19 cellular contexts compared by ENCODE assay signal in the genomic region with DNA sequence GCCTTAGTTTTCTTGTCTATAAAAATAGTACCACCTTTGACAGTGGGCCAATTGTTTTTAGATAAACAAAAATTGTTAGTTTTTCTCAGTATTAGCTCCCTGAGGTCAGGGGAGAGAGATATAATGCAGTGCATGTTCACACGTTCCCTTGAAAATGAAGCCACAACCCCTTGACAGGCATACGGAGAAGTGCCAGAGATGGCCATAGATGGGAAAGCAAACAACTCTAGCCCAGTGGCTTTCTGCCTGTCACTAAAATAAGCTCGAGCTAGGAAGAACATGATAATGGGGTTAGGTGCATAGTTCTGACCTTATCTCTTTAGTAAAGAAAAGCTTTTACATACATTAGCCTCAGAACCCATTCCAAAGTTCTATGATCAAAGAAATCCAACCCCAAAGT.
"Had no signal": no experiment of that assay in that cellular context is flagged by ENCODE, and none has a peak within 500 bp of the region (broad histone marks: within the 10 kb centered on the region; RNA-seq: fewer than 3 reads in every experiment).

No MANE protein-coding gene starts in this region.

- H3K27me3 Mint-ChIP-seq: type B pancreatic cell had no signal

- H3K36me3 Mint-ChIP-seq: natural killer cell; stimulated activated effector memory CD8-positive, alpha-beta T cell treated with anti-CD3 and anti-CD28 coated beads, Interleukin-12 subunit alpha, Interleukin-12 subunit beta, amount 100 ng/mL, for 72 hours; type B pancreatic cell had no signal

- ATAC-seq: left lung; lower lobe of right lung; natural killer cell; psoas muscle; right lobe of liver; stimulated activated effector memory CD8-positive, alpha-beta T cell treated with anti-CD3 and anti-CD28 coated beads, Interleukin-12 subunit alpha, Interleukin-12 subunit beta, amount 100 ng/mL, for 72 hours had no signal

- H3K4me3 Mint-ChIP-seq: natural killer cell; stimulated activated effector memory CD8-positive, alpha-beta T cell treated with anti-CD3 and anti-CD28 coated beads, Interleukin-12 subunit alpha, Interleukin-12 subunit beta, amount 100 ng/mL, for 72 hours; type B pancreatic cell had no signal

- H3K27ac ChIP-seq: coronary artery, hepatocyte, left lung, lower lobe of right lung, ovary, psoas muscle, right lobe of liver, testis, tibial artery had no signal

- H3K27me3 ChIP-seq: hepatocyte, left lung, ovary, right lobe of liver, testis, tibial artery had no signal

- DNase-seq: kidney; left lung; lower lobe of right lung; natural killer cell; occipital lobe; ovary; posterior cingulate gyrus; psoas muscle; right lobe of liver; stimulated activated CD4-positive, alpha-beta T cell treated with anti-CD3 and anti-CD28 coated beads, Interleukin-2, amount 100 ng/mL, for 24 hours; stimulated activated CD4-positive, alpha-beta T cell treated with anti-CD3 and anti-CD28 coated beads, Interleukin-4, amount 100 ng/mL, for 24 hours; stimulated activated naive CD4-positive, alpha-beta T cell treated with Interleukin-2 at 50 U/mL for 16 hours; substantia nigra; testis; tibial artery had no signal

- H3K9me3 Mint-ChIP-seq: type B pancreatic cell had no signal

- H3K4me1 Mint-ChIP-seq: natural killer cell; stimulated activated effector memory CD8-positive, alpha-beta T cell treated with anti-CD3 and anti-CD28 coated beads, Interleukin-12 subunit alpha, Interleukin-12 subunit beta, amount 100 ng/mL, for 72 hours had no signal

- H3K27ac Mint-ChIP-seq: natural killer cell; stimulated activated effector memory CD8-positive, alpha-beta T cell treated with anti-CD3 and anti-CD28 coated beads, Interleukin-12 subunit alpha, Interleukin-12 subunit beta, amount 100 ng/mL, for 72 hours; type B pancreatic cell had no signal

- H3K4me3 ChIP-seq: coronary artery, hepatocyte, left lung, lower lobe of right lung, ovary, psoas muscle, right lobe of liver, testis, tibial artery had no signal

- H3K36me3 ChIP-seq: left lung, lower lobe of right lung, ovary, right lobe of liver, tibial artery had no signal

- H3K4me1 ChIP-seq: left lung, lower lobe of right lung, psoas muscle, right lobe of liver, testis, tibial artery had no signal

- H3K9me3 ChIP-seq: lower lobe of right lung, ovary, psoas muscle, right lobe of liver, testis had no signal
